In the genomic region with DNA sequence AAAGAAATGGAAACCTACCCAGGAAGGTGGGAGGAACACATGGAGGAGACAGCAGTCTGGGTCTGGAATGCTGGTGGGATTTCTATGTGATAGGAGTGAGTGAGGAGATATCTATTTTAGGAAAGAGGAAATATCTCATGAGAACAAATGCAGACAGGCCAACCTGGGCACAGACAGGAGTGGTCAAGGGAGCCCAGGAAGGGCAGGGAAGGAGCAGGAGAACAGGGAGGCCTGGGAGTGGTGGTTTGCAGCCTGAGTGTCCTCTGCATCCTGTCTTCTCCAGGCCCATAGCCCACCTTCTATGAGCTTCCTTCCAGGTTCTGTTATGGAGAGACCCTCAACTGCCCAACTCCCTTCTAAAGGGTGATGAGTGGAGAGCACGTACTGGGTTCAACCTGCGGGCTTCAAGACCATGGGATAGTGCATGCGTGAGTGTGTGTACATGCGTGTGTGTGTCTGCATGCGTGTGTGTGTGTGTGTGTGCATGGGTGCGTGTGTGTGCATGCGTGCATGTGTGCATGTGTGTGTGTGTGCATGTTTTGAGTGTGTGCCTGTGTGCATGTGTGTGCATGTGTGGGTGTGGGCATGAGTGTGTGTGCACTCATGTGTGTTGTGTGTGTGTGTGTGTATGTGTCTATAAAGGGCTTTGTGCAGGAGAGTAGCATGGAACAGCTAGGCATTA, we compare ENCODE assay signal across 30 cellular contexts.
"Had no signal": no experiment of that assay in that cellular context is flagged by ENCODE, and none has a peak within 500 bp of the region (broad histone marks: within the 10 kb centered on the region; RNA-seq: fewer than 3 reads in every experiment).

No MANE protein-coding gene starts in this region.

- FAIRE-seq: colon, islet of Langerhans, small intestine had no signal

- H3K4me1 Mint-ChIP-seq: naive B cell; stimulated activated naive CD8-positive, alpha-beta T cell treated with anti-CD3 and anti-CD28 coated beads, Interleukin-15, amount 100 ng/mL, for 72 hours had no signal

- DNase-seq: dorsolateral prefrontal cortex; effector CD4-positive, alpha-beta T cell; foreskin keratinocyte; glutamatergic neuron; heart right ventricle; hippocampal formation; left cardiac atrium; left lung; mesenchymal stem cell; mucosa of descending colon; naive B cell; nucleus accumbens; psoas muscle; right cardiac atrium; small intestine; stimulated activated CD4-positive, alpha-beta T cell treated with anti-CD3 and anti-CD28 coated beads, Interleukin-15, amount 100 ng/mL, for 24 hours; stimulated activated CD4-positive, alpha-beta T cell treated with anti-CD3 and anti-CD28 coated beads, Interleukin-2, amount 100 ng/mL, for 48 hours; stimulated activated naive CD4-positive, alpha-beta T cell; stimulated activated naive CD8-positive, alpha-beta T cell treated with anti-CD3 and anti-CD28 coated beads, Interleukin-15, amount 100 ng/mL, for 72 hours; transverse colon; uterus had no signal

- H3K9me3 ChIP-seq: gastroesophageal sphincter, left lung, mucosa of descending colon, psoas muscle, suprapubic skin, transverse colon, uterus had no signal

- H3K4me2 ChIP-seq: neural progenitor cell had no signal

- H3K9ac ChIP-seq: neural progenitor cell had no signal

- H3K36me3 ChIP-seq: gastroesophageal sphincter, heart right ventricle, left lung, neural progenitor cell, suprapubic skin, transverse colon, uterus had no signal

- H3K4me3 ChIP-seq: dorsolateral prefrontal cortex, gastroesophageal sphincter, heart right ventricle, left lung, mucosa of descending colon, neural progenitor cell, psoas muscle, suprapubic skin, transverse colon, uterus had no signal

- H3K4me1 ChIP-seq: foreskin keratinocyte, left lung, psoas muscle, transverse colon, uterus had no signal

- H3K27me3 Mint-ChIP-seq: naive B cell; stimulated activated naive CD8-positive, alpha-beta T cell treated with anti-CD3 and anti-CD28 coated beads, Interleukin-15, amount 100 ng/mL, for 72 hours had no signal

- H3K36me3 Mint-ChIP-seq: mesothelial cell of epicardium; naive B cell; natural killer cell treated with Interleukin-12 subunit alpha and Interleukin-12 subunit beta and Interleukin-15 and Interleukin-18, amount 100 ng/mL, for 72 hours; neural progenitor cell had no signal

- H3K4me3 Mint-ChIP-seq: mesothelial cell of epicardium; naive B cell; natural killer cell treated with Interleukin-12 subunit alpha and Interleukin-12 subunit beta and Interleukin-15 and Interleukin-18, amount 100 ng/mL, for 72 hours; neural progenitor cell; stimulated activated naive CD8-positive, alpha-beta T cell treated with anti-CD3 and anti-CD28 coated beads, Interleukin-15, amount 100 ng/mL, for 72 hours had no signal

- H3K27ac Mint-ChIP-seq: mesothelial cell of epicardium; naive B cell; natural killer cell treated with Interleukin-12 subunit alpha and Interleukin-12 subunit beta and Interleukin-15 and Interleukin-18, amount 100 ng/mL, for 72 hours; neural progenitor cell had no signal

- ATAC-seq: esophagus mucosa; foreskin keratinocyte; gastroesophageal sphincter; left lung; mucosa of descending colon; psoas muscle; right cardiac atrium; stimulated activated naive CD8-positive, alpha-beta T cell treated with anti-CD3 and anti-CD28 coated beads, Interleukin-15, amount 100 ng/mL, for 72 hours had no signal

- H2AFZ ChIP-seq: neural progenitor cell had no signal

- H3K27me3 ChIP-seq: foreskin keratinocyte, gastroesophageal sphincter, heart right ventricle, left lung, neural progenitor cell, suprapubic skin, transverse colon, uterus had no signal

- H3K9me3 Mint-ChIP-seq: natural killer cell treated with Interleukin-12 subunit alpha and Interleukin-12 subunit beta and Interleukin-15 and Interleukin-18, amount 100 ng/mL, for 72 hours; stimulated activated naive CD8-positive, alpha-beta T cell treated with anti-CD3 and anti-CD28 coated beads, Interleukin-15, amount 100 ng/mL, for 72 hours had no signal

- H3K27ac ChIP-seq: dorsolateral prefrontal cortex, epithelial cell of prostate, foreskin keratinocyte, gastroesophageal sphincter, heart right ventricle, left lung, neural progenitor cell, psoas muscle, suprapubic skin, transverse colon, uterus had no signal
